Comparison of ENCODE assay signal across 21 cellular contexts in genomic region chr19:35417713-35418534, GRCh38. TPM values are rescaled to one million over a fixed set of nuclear protein-coding genes. Genes with fewer than 3 reads are reported as not detected.
A peak's percentile ranks its signal among the peaks of the same experiment; 100 is the strongest.
DNase-seq lines count a peak whose midpoint lies in the region; ATAC-seq, FAIRE-seq and TF ChIP-seq lines count a peak whose summit lies in the region.
"Had no signal": no experiment of that assay in that cellular context is flagged by ENCODE, and none has a peak within 500 bp of the region (broad histone marks: within the 10 kb centered on the region; RNA-seq: fewer than 3 reads in every experiment).

No MANE protein-coding gene starts in this region.

- no peak overlapping the region for H3K9ac ChIP-seq in neural progenitor cell
- H3K9ac ChIP-seq: SK-N-SH had no signal

- intact Hi-C loops in spleen (cut with DNase I; ENCODE audit: low total_unique reads) = no loop called here
- intact Hi-C loops in vagina (cut with DNase I) = no loop called here

- no peaks in the 10 kb centered on the region for H3K79me2 ChIP-seq in neural progenitor cell (ENCODE audit: low read depth)

- no peaks in the 10 kb centered on the region for H3K4me1 Mint-ChIP-seq in neural progenitor cell

- ATAC-seq in HG03565 (IDR thresholded peaks at IDR 0.05; ENCODE audit: unreplicated experiment) = peak; percentile 40
- ATAC-seq: CD8-positive, alpha-beta T cell; Panc1; Right ventricle myocardium inferior had no signal

- DNase-seq in GM12891 (ENCODE audit: insufficient read length, low spot score) (no peak), GM20000 (ENCODE audit: low spot score) (peak; percentile 61), spleen (peak; percentile 22), NCI-H2081 treated with DMSO at 0.1 percent for 48 hours (lab: John Stamatoyannopoulos, UW) (no peak), vagina (ENCODE audit: extremely low spot score in 2 of 2) (no peak), neural progenitor cell (ENCODE audit: low spot score) (no peak)
- DNase-seq: CD8-positive, alpha-beta T cell; DND-41; GDM1; H7; KG1; MG63; NCI-H2029; NCI-H510A; NCI-H82; SK-N-SH; T-helper 1 cell had no signal

- no peaks in the 10 kb centered on the region for H3K9me3 ChIP-seq in spleen
- H3K9me3 ChIP-seq in vagina = no peaks in the 10 kb centered on the region
- H3K9me3 ChIP-seq in neural progenitor cell (ENCODE audit: low read depth) = no peaks in the 10 kb centered on the region
- H3K9me3 ChIP-seq: MG63, SK-N-SH had no signal

- H3K27me3 Mint-ChIP-seq in neural progenitor cell (ENCODE audit: insufficient read depth, low read depth) = peaks cover 7% of the 10 kb centered on the region

- H3K4me3 ChIP-seq in spleen (no peak overlapping the region), vagina (no peak overlapping the region), neural progenitor cell (no peak overlapping the region)
- H3K4me3 ChIP-seq: MG63 had no signal

- WGBS in spleen, 5 donors = 72 to 78% (median 73%) methylated on average over 7 of the region's 7 CpGs

- H3K36me3 ChIP-seq in spleen (no peaks in the 10 kb centered on the region), vagina (no peaks in the 10 kb centered on the region), neural progenitor cell (no peaks in the 10 kb centered on the region)
- H3K36me3 ChIP-seq: MG63 had no signal

- no peak overlapping the region for H3K4me2 ChIP-seq in neural progenitor cell
- H3K4me2 ChIP-seq: SK-N-SH had no signal

- H3K27me3 ChIP-seq in spleen (replicated peaks in 1 of 7) (peaks cover 0 to 64% (median 10%) of the 10 kb centered on the region in 7 donors), vagina (no peaks in the 10 kb centered on the region), neural progenitor cell (peaks cover 12% of the 10 kb centered on the region)

- TF ChIP-seq POLR2A in GM12891 (IDR thresholded peaks at IDR 0.05; ENCODE audit: low read depth, low read length) = no peak
- no peak for TF ChIP-seq POLR2A in spleen (IDR thresholded peaks at IDR 0.05)
- TF ChIP-seq POLR2A in vagina (IDR thresholded peaks at IDR 0.05) = no peak

- H3K27ac Mint-ChIP-seq in neural progenitor cell = no peak overlapping the region
- H3K27ac Mint-ChIP-seq: B cell; CD8-positive, alpha-beta T cell had no signal

- peaks cover 0 to 23% (median 2%) of the 10 kb centered on the region in 6 donors for H3K4me1 ChIP-seq in spleen
- H3K4me1 ChIP-seq in vagina = no peaks in the 10 kb centered on the region
- no peaks in the 10 kb centered on the region for H3K4me1 ChIP-seq in neural progenitor cell

- no peaks in the 10 kb centered on the region for H3K36me3 Mint-ChIP-seq in neural progenitor cell
- H3K36me3 Mint-ChIP-seq: CD8-positive, alpha-beta T cell had no signal

- H3K9me3 Mint-ChIP-seq in neural progenitor cell = no peaks in the 10 kb centered on the region
- H3K9me3 Mint-ChIP-seq: CD8-positive, alpha-beta T cell had no signal

- TF ChIP-seq CTCF in GM20000 (IDR thresholded peaks at IDR 0.05; ENCODE audit: extremely low read depth, missing control alignments) = no peak
- no peak for TF ChIP-seq CTCF in spleen (IDR thresholded peaks at IDR 0.05 in 8 of 11, conservative IDR thresholded peaks at IDR 0.05 in 3 of 11)
- no peak for TF ChIP-seq CTCF in vagina (IDR thresholded peaks at IDR 0.05)
- no peak for TF ChIP-seq CTCF in neural progenitor cell (IDR thresholded peaks at IDR 0.05)

- H3K27ac ChIP-seq in spleen = no peak overlapping the region
- no peak overlapping the region for H3K27ac ChIP-seq in vagina
- no peak overlapping the region for H3K27ac ChIP-seq in neural progenitor cell

- H3F3A ChIP-seq in neural progenitor cell (ENCODE audit: low read depth) = no peaks in the 10 kb centered on the region

- FAIRE-seq in GM12891 (lab: Jason Lieb, UNC) = peak; percentile 69

- H3K4me3 Mint-ChIP-seq in neural progenitor cell = no peak overlapping the region
- H3K4me3 Mint-ChIP-seq: B cell; CD8-positive, alpha-beta T cell had no signal

- H2AFZ ChIP-seq in neural progenitor cell (replicated peaks) = no peak overlapping the region

- no peaks in the 10 kb centered on the region for H4K20me1 ChIP-seq in neural progenitor cell (ENCODE audit: low read depth)

TF ChIP-seq in GM12891, 5 proteins besides CTCF, POLR2A, EP300 and RAD21:
- no peak for TF ChIP-seq POU2F2 (IDR thresholded peaks at IDR 0.05; ENCODE audit: low read depth, low read length)
- TF ChIP-seq PAX5 (IDR thresholded peaks at IDR 0.05; ENCODE audit: insufficient read depth, low read length, severe bottlenecking) = no peak
- peak; percentile 91 for TF ChIP-seq SPI1 (IDR thresholded peaks at IDR 0.05; ENCODE audit: low read depth, low read length)

RNA-seq across cellular contexts. Expression of gene FFAR2, which starts 30.1 kb away (rescaled TPM):
- polyA plus RNA-seq in GM12891 (2012; ENCODE audit: low read depth, missing spikeins) = 24.9 TPM
- 10 to 100 TPM in 5 of 7 donors, 1 to 10 TPM in 2; 3.0 to 53.5 (median 12.6) TPM for total RNA-seq in spleen
- polyA plus RNA-seq in spleen = 1 to 10 TPM in 2 of 3 donors, under 1 TPM in 1; 0.89 to 9.0 (median 5.7) TPM
- total RNA-seq in vagina = not detected
- total RNA-seq in neural progenitor cell (ENCODE audit: low replicate concordance) = not detected in 2 replicates
- total RNA-seq: B cell, H7 had no signal
- polyA plus RNA-seq: SK-N-SH had no signal

RNA-seq across cellular contexts. Expression of gene GPR42, which starts 47.1 kb away (rescaled TPM):
- polyA plus RNA-seq in GM12891 (2012; ENCODE audit: low read depth, missing spikeins) = 0.13 TPM
- under 1 TPM in 3 of 7 donors, not detected in 4; 0.60 to 0.67 (median 0.66) TPM for total RNA-seq in spleen
- polyA plus RNA-seq in spleen = under 1 TPM in 1 of 3 donors, not detected in 2; 0.09 TPM
- not detected for total RNA-seq in vagina
- not detected in 2 replicates for total RNA-seq in neural progenitor cell (ENCODE audit: low replicate concordance)
- total RNA-seq: B cell; CD8-positive, alpha-beta T cell; H7; Right ventricle myocardium inferior had no signal
- polyA plus RNA-seq: SK-N-SH had no signal

RNA-seq across cellular contexts. Expression of gene FFAR3, which starts 59.7 kb away (rescaled TPM):
- polyA plus RNA-seq in GM12891 (2012; ENCODE audit: low read depth, missing spikeins) = 0.18 TPM
- total RNA-seq in spleen (1 to 10 TPM in 4 of 7 donors, under 1 TPM in 2, not detected in 1; 0.55 to 3.2 (median 2.0) TPM), vagina (not detected), neural progenitor cell (ENCODE audit: low replicate concordance) (not detected in 2 replicates)
- polyA plus RNA-seq in spleen = under 1 TPM; 0.30 to 0.45 (median 0.33) TPM
- total RNA-seq: B cell; CD8-positive, alpha-beta T cell; H7 had no signal
- polyA plus RNA-seq: SK-N-SH had no signal

Comparison
In these comparisons a context has a peak if more than half of its experiments do, and no peak if none do; other contexts are left out.
1. DNase-seq: peak in GM20000 (single experiment) and spleen (single experiment); none in GM12891 (single experiment), NCI-H2081 treated with DMSO at 0.1 percent for 48 hours (single experiment), vagina (0 of 2) and neural progenitor cell (single experiment).